1 cellular context compared by ENCODE assay signal in the genomic region with DNA sequence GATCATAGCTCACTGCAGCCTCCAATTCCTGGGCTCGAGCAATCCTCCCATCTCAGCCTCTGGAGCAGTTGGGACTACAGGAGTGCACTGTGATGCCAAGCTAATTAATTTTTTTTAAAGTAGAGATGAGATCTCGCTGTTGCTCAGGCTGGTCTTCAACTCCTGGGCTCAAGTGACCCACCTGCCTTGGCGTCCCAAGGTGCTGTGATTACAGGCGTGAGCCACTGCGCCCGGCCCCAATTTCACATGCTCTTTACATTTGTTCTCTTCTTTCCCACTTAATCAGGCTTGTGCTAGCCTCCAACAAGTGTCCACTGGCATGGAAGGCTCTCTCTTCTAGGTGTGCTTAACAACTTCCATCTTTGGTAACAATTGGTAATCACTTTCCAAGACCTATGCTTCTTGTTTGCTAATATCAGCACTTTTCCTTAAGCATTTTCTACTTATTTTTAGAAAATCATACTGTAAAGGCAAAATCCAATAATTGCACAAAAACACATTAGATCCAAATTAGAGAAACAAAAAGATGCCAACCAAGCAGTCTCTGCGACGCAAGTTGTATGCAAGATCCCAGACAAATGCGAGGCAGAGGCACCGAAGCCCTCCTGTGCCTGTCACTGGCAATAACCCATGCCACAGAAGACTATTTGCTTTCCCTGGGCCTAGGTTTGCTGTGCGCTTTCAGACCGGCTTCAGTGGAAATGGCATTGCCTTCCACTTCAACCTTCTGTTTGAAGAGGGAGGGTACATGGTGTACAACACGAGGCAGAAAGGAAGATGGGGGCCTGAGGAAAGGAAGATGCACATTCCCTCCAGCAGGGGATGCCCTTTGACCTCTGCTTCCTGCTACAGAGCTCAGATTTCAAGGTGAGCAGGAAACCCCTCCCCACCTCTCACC.
TF ChIP-seq lines count a peak whose summit lies in the region.

No MANE protein-coding gene starts in this region.

TF ChIP-seq in GM12878, 131 proteins besides CTCF, POLR2A, EP300 and RAD21:
- peak; percentile 76; the same call in 1 of the 2 replicates for TF ChIP-seq NR2F1 (conservative IDR thresholded peaks at IDR 0.05)
- no peak for TF ChIP-seq ZNF622 (IDR thresholded peaks at IDR 0.05)
- no peak for TF ChIP-seq BCL11A (IDR thresholded peaks at IDR 0.05; ENCODE audit: low read depth, low read length)
